ENCODE assay signal across 21 cellular contexts in the genomic region with DNA sequence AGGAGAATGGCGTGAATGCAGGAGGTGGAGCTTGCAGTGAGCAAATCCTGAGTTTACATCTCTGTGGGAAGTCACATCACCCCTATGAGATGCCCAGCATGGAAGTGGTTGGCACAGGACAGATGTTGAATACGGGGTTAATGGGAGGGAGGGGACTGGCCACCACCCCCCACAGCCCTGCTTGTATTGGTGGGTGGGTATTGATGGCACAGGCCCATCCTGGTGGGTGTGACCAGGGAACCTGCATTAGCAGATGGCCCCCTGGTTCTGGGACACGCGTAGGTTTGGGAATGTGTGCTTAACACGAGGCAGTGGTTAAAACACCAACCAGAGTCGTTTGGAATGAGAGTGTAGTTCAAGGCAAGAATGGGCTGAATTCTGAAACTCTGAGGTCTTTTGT.
"Had no signal": no experiment of that assay in that cellular context is flagged by ENCODE, and none has a peak within 500 bp of the region (broad histone marks: within the 10 kb centered on the region; RNA-seq: fewer than 3 reads in every experiment).

No MANE protein-coding gene starts in this region.

- DNase-seq: Kasumi-1, MM.1S, NCI-H1092 treated with DMSO at 0.1 percent for 48 hours, NCI-H1436, NCI-H187, NCI-H2029, NCI-H2081 treated with DMSO at 0.1 percent for 48 hours, NCI-H2171, NCI-H345, NCI-H446 treated with DMSO at 0.1 percent for 48 hours, NCI-H510A treated with DMSO at 0.1 percent for 48 hours, NCI-H526, NCI-H774, Right ventricle myocardium superior, RPMI8226, SIG-M5 had no signal

- H3K27me3 ChIP-seq: SJSA1 had no signal

- H3K9me3 ChIP-seq: SJSA1 had no signal

- H3K9me3 Mint-ChIP-seq: IgD-negative memory B cell had no signal

- H3K4me3 ChIP-seq: K562, SJSA1, SK-N-MC had no signal

- H3K36me3 ChIP-seq: SJSA1 had no signal

- H3K27me3 Mint-ChIP-seq: IgD-negative memory B cell had no signal

- ATAC-seq: HepG2, K562 had no signal

- H3K4me1 ChIP-seq: SJSA1 had no signal

- H3K4me3 Mint-ChIP-seq: IgD-negative memory B cell had no signal
